In genomic region chr6:90025418-90026089, GRCh38 we compare ENCODE assay signal across 9 cellular contexts.
DNase-seq lines count a peak whose midpoint lies in the region; ATAC-seq lines count a peak whose summit lies in the region.
"Had no signal": no experiment of that assay in that cellular context is flagged by ENCODE, and none has a peak within 500 bp of the region (broad histone marks: within the 10 kb centered on the region; RNA-seq: fewer than 3 reads in every experiment).

No MANE protein-coding gene starts in this region.

- ATAC-seq in GM19324 (IDR thresholded peaks at IDR 0.05; ENCODE audit: low FRiP score, unreplicated experiment) (no peak), HG02623 (IDR thresholded peaks at IDR 0.05; ENCODE audit: unreplicated experiment) (no peak)

- peak; percentile 11 for DNase-seq in activated CD4-positive, CD25-positive, alpha-beta regulatory T cell treated with anti-CD3 and anti-CD28 coated beads, Interleukin-2, amount 50 U/mL, for 16 hours (ENCODE audit: low read depth, low spot score)
- no peak for DNase-seq in activated CD4-positive, CD25-positive, alpha-beta regulatory T cell (lab: John Stamatoyannopoulos, UW)
- DNase-seq in SK-N-MC (ENCODE audit: low read depth, low spot score) = peak; percentile 24
- DNase-seq in fibroblast of gingiva (ENCODE audit: low read depth) = peak; percentile 82
- peak; percentile 31 to 54 (median 44) for DNase-seq in stimulated activated CD4-positive, alpha-beta T cell treated with anti-CD3 and anti-CD28 coated beads, TNF-alpha, amount 100 ng/mL, for 24 hours (ENCODE audit: low read depth in 3 of 3)
- DNase-seq in NCI-H510A treated with DMSO at 0.1 percent for 48 hours (lab: John Stamatoyannopoulos, UW) = no peak

- no peaks in the 10 kb centered on the region for H3K36me3 ChIP-seq in SK-N-MC (ENCODE audit: insufficient read depth, low read length)

- peak overlapping the region; percentile 58 for H3K27ac ChIP-seq in SK-N-MC
- H3K27ac ChIP-seq: C4-2B had no signal

- H3K4me3 ChIP-seq in SK-N-MC = peak overlapping the region; percentile 50

- no peaks in the 10 kb centered on the region for H3K9me3 ChIP-seq in SK-N-MC (ENCODE audit: low read depth, low read length)

- no peak overlapping the region for H3K9ac ChIP-seq in SK-N-MC (ENCODE audit: insufficient read length)

Comparison
In these comparisons a context has a peak if more than half of its experiments do, and no peak if none do; other contexts are left out.
1. DNase-seq: peak in activated CD4-positive, CD25-positive, alpha-beta regulatory T cell treated with anti-CD3 and anti-CD28 coated beads, Interleukin-2, amount 50 U/mL, for 16 hours (single experiment), SK-N-MC (single experiment), fibroblast of gingiva (single experiment) and stimulated activated CD4-positive, alpha-beta T cell treated with anti-CD3 and anti-CD28 coated beads, TNF-alpha, amount 100 ng/mL, for 24 hours (3 of 3); none in activated CD4-positive, CD25-positive, alpha-beta regulatory T cell (0 of 4) and NCI-H510A treated with DMSO at 0.1 percent for 48 hours (single experiment).